Comparison of ENCODE assay signal across 22 cellular contexts in the genomic region with DNA sequence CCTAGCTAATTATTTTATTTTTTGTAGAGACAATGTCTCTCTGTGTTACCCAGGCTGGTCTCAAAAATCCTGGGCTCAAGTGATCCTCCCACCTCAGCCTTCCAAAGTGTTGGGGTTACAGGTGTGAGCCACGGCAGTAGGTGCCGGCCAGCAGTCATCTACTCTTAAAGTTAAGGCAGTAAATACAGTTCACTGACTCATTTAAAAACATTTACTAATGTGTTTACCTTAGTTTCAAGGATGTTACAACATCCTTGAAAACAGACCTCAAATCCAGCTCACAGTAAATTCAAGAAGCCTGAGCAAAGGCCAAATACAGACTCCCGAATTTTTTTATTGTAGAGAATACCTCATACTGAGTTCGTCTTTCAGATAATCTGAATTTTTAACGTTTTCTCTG. TPM values are rescaled to one million over a fixed set of nuclear protein-coding genes. Genes with fewer than 3 reads are reported as not detected.
A peak's percentile ranks its signal among the peaks of the same experiment; 100 is the strongest.
DNase-seq lines count a peak whose midpoint lies in the region; ATAC-seq and TF ChIP-seq lines count a peak whose summit lies in the region.
"Had no signal": no experiment of that assay in that cellular context is flagged by ENCODE, and none has a peak within 500 bp of the region (broad histone marks: within the 10 kb centered on the region; RNA-seq: fewer than 3 reads in every experiment).

No MANE protein-coding gene starts in this region.

- H3K27me3 ChIP-seq in KMS-11 (ENCODE audit: insufficient read depth, low read depth), result no peaks in the 10 kb centered on the region
- H3K27me3 ChIP-seq in PC-9 (ENCODE audit: insufficient read depth, low read depth), result no peaks in the 10 kb centered on the region
- H3K27me3 ChIP-seq in foreskin keratinocyte, result peaks cover 6% of the 10 kb centered on the region
- H3K27me3 ChIP-seq: BLaER1 treated with 17β-estradiol and CSF1 and Interleukin-3, amounts not matched to agents 10 nM and 100 nM had no signal

- H3K4me1 ChIP-seq in KMS-11 (ENCODE audit: low read depth, poor library complexity, severe bottlenecking) (peaks cover 19% of the 10 kb centered on the region), PC-9 (replicated peaks; ENCODE audit: insufficient read depth) (no peaks in the 10 kb centered on the region), foreskin keratinocyte (no peaks in the 10 kb centered on the region)
- H3K4me1 ChIP-seq: BLaER1 treated with 17β-estradiol and CSF1 and Interleukin-3, amounts not matched to agents 10 nM and 100 nM; Caco-2 had no signal

- H3K4me2 ChIP-seq in KMS-11 (0 out of 2 replicates have a peak overlapping the region, but pooled peaks have one; percentile 48), PC-9 (no peak overlapping the region)
- H3K4me2 ChIP-seq: BLaER1 treated with 17β-estradiol and CSF1 and Interleukin-3, amounts not matched to agents 10 nM and 100 nM had no signal

- POLR2A ChIA-PET in PC-9 (lab: Charles Lee; ENCODE audit: unreplicated experiment), result no interaction called here

- no TSS peak for BruUV-seq in PC-9 (replicated peaks; lab: Mats Ljungman, UMichigan)

- CTCF ChIA-PET in PC-9 (lab: Charles Lee), result interaction anchor here (1.5 kb wide), 1 partner anchor 382 kb away, joined by 7 read pairs; no protein-coding TSS in a partner anchor

- H3K27ac ChIP-seq in KMS-11 (no peak overlapping the region), PC-9 (no peak overlapping the region), epithelial cell of prostate (peak overlapping the region; percentile 30), caudate nucleus (ENCODE audit: low read depth, low read length) (no peak overlapping the region), foreskin keratinocyte (no peak overlapping the region)
- H3K27ac ChIP-seq: BLaER1 treated with 17β-estradiol and CSF1 and Interleukin-3, amounts not matched to agents 10 nM and 100 nM; SK-N-MC had no signal

- no peak overlapping the region for H3K4me3 ChIP-seq in KMS-11 (IDR thresholded peaks at IDR 0.05; ENCODE audit: insufficient read depth, low read depth, low read length)
- H3K4me3 ChIP-seq in PC-9, result no peak overlapping the region
- H3K4me3 ChIP-seq: BLaER1 treated with 17β-estradiol and CSF1 and Interleukin-3, amounts not matched to agents 10 nM and 100 nM; GM12878; SK-N-MC had no signal

- no peaks in the 10 kb centered on the region for H3K9me2 ChIP-seq in PC-9 (ENCODE audit: insufficient read depth)

- DNase-seq in PC-9, result no peak
- no peak for DNase-seq in epithelial cell of prostate (ENCODE audit: low read depth, low spot score)
- peak; percentile 64 for DNase-seq in renal cortical epithelial cell (ENCODE audit: low read depth)
- DNase-seq in DMS79 treated with DMSO at 0.1 percent for 48 hours (lab: John Stamatoyannopoulos, UW), result no peak
- DNase-seq in caudate nucleus (lab: John Stamatoyannopoulos, UW), result no peak
- no peak for DNase-seq in foreskin keratinocyte
- DNase-seq: Caco-2; CD4-positive, alpha-beta memory T cell; DMS 273 treated with DMSO at 0.1 percent for 48 hours; DND-41; NCI-H1105 treated with DMSO at 0.1 percent for 48 hours; NCI-H2081; NCI-H2171; NCI-H524 treated with DMSO at 0.1 percent for 48 hours; OCI-M1; SHP77 treated with DMSO at 0.1 percent for 48 hours; SW 1271 had no signal

- no peak overlapping the region for H3K9ac ChIP-seq in KMS-11
- H3K9ac ChIP-seq: BLaER1 treated with 17β-estradiol and CSF1 and Interleukin-3, amounts not matched to agents 10 nM and 100 nM had no signal

- TF ChIP-seq CTCF in KMS-11 (conservative IDR thresholded peaks at IDR 0.05; ENCODE audit: low read depth, low read length) (no peak), PC-9 (conservative IDR thresholded peaks at IDR 0.05) (no peak), foreskin keratinocyte (conservative IDR thresholded peaks at IDR 0.05) (no peak)

- H3K36me3 ChIP-seq in KMS-11 (ENCODE audit: insufficient read depth) (no peaks in the 10 kb centered on the region), PC-9 (ENCODE audit: low read depth) (no peaks in the 10 kb centered on the region)
- H3K36me3 ChIP-seq: BLaER1 treated with 17β-estradiol and CSF1 and Interleukin-3, amounts not matched to agents 10 nM and 100 nM had no signal

- no peak for ATAC-seq in foreskin keratinocyte
- ATAC-seq: HCT116 had no signal

- no peaks in the 10 kb centered on the region for H4K20me1 ChIP-seq in KMS-11 (ENCODE audit: insufficient read depth)
- H4K20me1 ChIP-seq in PC-9 (ENCODE audit: insufficient read depth), result no peaks in the 10 kb centered on the region
- H4K20me1 ChIP-seq: BLaER1 treated with 17β-estradiol and CSF1 and Interleukin-3, amounts not matched to agents 10 nM and 100 nM had no signal

- no peaks in the 10 kb centered on the region for H3K9me3 ChIP-seq in PC-9 (ENCODE audit: insufficient read depth, low read depth)
- H3K9me3 ChIP-seq: BLaER1 treated with 17β-estradiol and CSF1 and Interleukin-3, amounts not matched to agents 10 nM and 100 nM; Caco-2 had no signal

- intact Hi-C loops in PC-9 (cut with micrococcal nuclease; ENCODE audit: unreplicated experiment), result loop anchor here (5.0 to 10.0 kb wide), 2 partner anchors 57 to 120 kb away; a partner anchor contains a TSS

- H2AFZ ChIP-seq in KMS-11 (ENCODE audit: low read depth) (peak overlapping the region; percentile 29), PC-9 (peak overlapping the region; percentile 55; the same call in 1 of the 2 replicates)

- H3F3A ChIP-seq in PC-9 (ENCODE audit: insufficient read depth, low read depth), result no peaks in the 10 kb centered on the region

- no peaks in the 10 kb centered on the region for H3K79me2 ChIP-seq in KMS-11 (ENCODE audit: insufficient read depth, low read depth)
- no peaks in the 10 kb centered on the region for H3K79me2 ChIP-seq in PC-9 (ENCODE audit: low read depth)

RNA-seq across cellular contexts. Expression of a gene that starts 29.6 kb away (rescaled TPM):
- total RNA-seq in PC-9 (2021) (not detected in 2 replicates), renal cortical epithelial cell (2.9 and 9.7 TPM in 2 replicates), foreskin keratinocyte (not detected in 2 replicates)
- 0.01 TPM in 1 of 2 replicates, not detected in the other for polyA plus RNA-seq in foreskin keratinocyte
- total RNA-seq: CD4-positive, alpha-beta memory T cell had no signal
